8 cellular contexts compared by ENCODE assay signal in genomic region chr12:69585189-69586062, GRCh38.
DNase-seq lines count a peak whose midpoint lies in the region; ATAC-seq lines count a peak whose summit lies in the region.

CCT2 (plus strand) TSS chr12:69585459; CDS start chr12:69585522, 63 bp downstream.

- peak within 1 kb of the TSS; percentile 80 to 99 (median 92) for H3K4me3 ChIP-seq in BLaER1 treated with 17β-estradiol and CSF1 and Interleukin-3, amounts not matched to agents 10 nM and 100 nM

- H3K27me3 ChIP-seq in BLaER1 treated with 17β-estradiol and CSF1 and Interleukin-3, amounts not matched to agents 10 nM and 100 nM: no peaks in the 10 kb centered on the region

- H3K4me1 ChIP-seq in BLaER1 treated with 17β-estradiol and CSF1 and Interleukin-3, amounts not matched to agents 10 nM and 100 nM: peaks cover 8 to 28% (median 14%) of the 10 kb centered on the region in 10 experiments; a peak in 19 of 20 replicates

- peak within 1 kb of the TSS; percentile 80 to 94 (median 89) for H3K4me2 ChIP-seq in BLaER1 treated with 17β-estradiol and CSF1 and Interleukin-3, amounts not matched to agents 10 nM and 100 nM

- DNase-seq in GM19240 (ENCODE audit: insufficient read length, low spot score): peak; percentile 69
- DNase-seq in NCI-H524 treated with DMSO at 0.1 percent for 48 hours (lab: John Stamatoyannopoulos, UW): peak; percentile 54
- DNase-seq in activated CD4-positive, alpha-beta T cell treated with anti-CD3 and anti-CD28 coated beads for 4 hours: peak; percentile 95 to 97
- DNase-seq in kidney tubule cell (ENCODE audit: low spot score): peak; percentile 96
- DNase-seq in stimulated activated CD4-positive, alpha-beta T cell treated with anti-CD3 and anti-CD28 coated beads, Interleukin-1b, Interleukin-23, amount 100 ng/mL, for 24 hours (ENCODE audit: low read depth in 4 of 4, low spot score in 1 of 4): peak; percentile 91 to 96 (median 95)

- H3K27ac ChIP-seq in BLaER1 treated with 17β-estradiol and CSF1 and Interleukin-3, amounts not matched to agents 10 nM and 100 nM: peak within 1 kb of the TSS; percentile 67 to 98 (median 95)
- H3K27ac ChIP-seq in cingulate gyrus (ENCODE audit: low read depth, low read length): peak within 1 kb of the TSS; percentile 94

- ATAC-seq in HG03460 (IDR thresholded peaks at IDR 0.05; ENCODE audit: unreplicated experiment): peak; percentile 97

- H4K20me1 ChIP-seq in BLaER1 treated with 17β-estradiol and CSF1 and Interleukin-3, amounts not matched to agents 10 nM and 100 nM: peaks cover 0 to 50% (median 46%) of the 10 kb centered on the region in 11 experiments; a peak in 17 of 22 replicates

- H3K36me3 ChIP-seq in BLaER1 treated with 17β-estradiol and CSF1 and Interleukin-3, amounts not matched to agents 10 nM and 100 nM: peaks cover 35 to 46% (median 45%) of the 10 kb centered on the region in 11 experiments

- H3K9me3 ChIP-seq in BLaER1 treated with 17β-estradiol and CSF1 and Interleukin-3, amounts not matched to agents 10 nM and 100 nM (replicated peaks in 1 of 11): no peaks in the 10 kb centered on the region

- peak within 1 kb of the TSS; percentile 85 to 99 (median 95) for H3K9ac ChIP-seq in BLaER1 treated with 17β-estradiol and CSF1 and Interleukin-3, amounts not matched to agents 10 nM and 100 nM

Comparison
In these comparisons a context has a peak if more than half of its experiments do, and no peak if none do; other contexts are left out.
1. Peak in every context shown above with its lines: DNase-seq, ATAC-seq, H3K4me3 ChIP-seq and H3K27ac ChIP-seq.